31 cellular contexts compared by ENCODE assay signal in genomic region chr18:55570966-55571365, GRCh38.
"Had no signal": no experiment of that assay in that cellular context is flagged by ENCODE, and none has a peak within 500 bp of the region (broad histone marks: within the 10 kb centered on the region; RNA-seq: fewer than 3 reads in every experiment).

No MANE protein-coding gene starts in this region.

- H3K4me3 ChIP-seq: left lung, lower lobe of right lung, mucosa of descending colon, neural progenitor cell, right atrium auricular region, right lobe of liver, smooth muscle cell, tibial nerve, vagina had no signal

- H3K4me3 Mint-ChIP-seq: immature natural killer cell; mesothelial cell of epicardium; naive thymus-derived CD8-positive, alpha-beta T cell; nephron; neural progenitor cell; stimulated activated memory B cell treated with anti-CD40 and anti-IgM and Interleukin-4, amounts not matched to agents 10 μg/mL and 1 μg/mL and 100 μg/mL, for 72 hours; stimulated activated naive CD8-positive, alpha-beta T cell treated with anti-CD3 and anti-CD28 coated beads, Interleukin-15, amount 100 ng/mL, for 72 hours; type B pancreatic cell had no signal

- H3K4me1 Mint-ChIP-seq: immature natural killer cell; mesothelial cell of epicardium; stimulated activated naive CD8-positive, alpha-beta T cell treated with anti-CD3 and anti-CD28 coated beads, Interleukin-15, amount 100 ng/mL, for 72 hours had no signal

- H3K9ac ChIP-seq: neural progenitor cell, parathyroid adenoma had no signal

- H2AFZ ChIP-seq: neural progenitor cell, parathyroid adenoma had no signal

- H3K27ac Mint-ChIP-seq: immature natural killer cell; mesothelial cell of epicardium; naive thymus-derived CD8-positive, alpha-beta T cell; nephron; neural progenitor cell; progenitor cell of endocrine pancreas; stimulated activated memory B cell treated with anti-CD40 and anti-IgM and Interleukin-4, amounts not matched to agents 10 μg/mL and 1 μg/mL and 100 μg/mL, for 72 hours; stimulated activated naive CD8-positive, alpha-beta T cell treated with anti-CD3 and anti-CD28 coated beads, Interleukin-15, amount 100 ng/mL, for 72 hours; type B pancreatic cell had no signal

- H3K9me3 Mint-ChIP-seq: immature natural killer cell; stimulated activated naive CD8-positive, alpha-beta T cell treated with anti-CD3 and anti-CD28 coated beads, Interleukin-15, amount 100 ng/mL, for 72 hours had no signal

- ATAC-seq: left colon; left lung; lower lobe of right lung; mucosa of descending colon; naive thymus-derived CD8-positive, alpha-beta T cell; right lobe of liver; stimulated activated memory B cell treated with anti-CD40 and anti-IgM and Interleukin-4, amounts not matched to agents 10 μg/mL and 1 μg/mL and 100 μg/mL, for 72 hours; stimulated activated naive CD8-positive, alpha-beta T cell treated with anti-CD3 and anti-CD28 coated beads, Interleukin-15, amount 100 ng/mL, for 72 hours had no signal

- DNase-seq: hypothalamus; immature natural killer cell; kidney; left colon; left lung; lower lobe of right lung; mammary epithelial cell; mesendoderm; mucosa of descending colon; naive thymus-derived CD8-positive, alpha-beta T cell; occipital lobe; right lobe of liver; stimulated activated CD4-positive, alpha-beta T cell treated with anti-CD3 and anti-CD28 coated beads, Interleukin-1b, Interleukin-23, amount 100 ng/mL, for 48 hours; stimulated activated CD4-positive, alpha-beta T cell treated with anti-CD3 and anti-CD28 coated beads, Interleukin-2, amount 100 ng/mL, for 48 hours; stimulated activated CD4-positive, alpha-beta T cell treated with anti-CD3 and anti-CD28 coated beads, Interleukin-4, amount 100 ng/mL, for 4 hours; stimulated activated CD8-positive, alpha-beta memory T cell treated with anti-CD3 and anti-CD28 coated beads, Interleukin-4, amount 100 ng/mL, for 48 hours; stimulated activated naive CD4-positive, alpha-beta T cell treated with Interleukin-2 at 50 U/mL for 16 hours; stimulated activated naive CD8-positive, alpha-beta T cell treated with anti-CD3 and anti-CD28 coated beads, Interleukin-15, amount 100 ng/mL, for 72 hours; substantia nigra had no signal

- H3K27ac ChIP-seq: left lung, lower lobe of right lung, neural progenitor cell, neutrophil, parathyroid adenoma, right atrium auricular region, right lobe of liver, tibial nerve, vagina had no signal

- H3K27me3 Mint-ChIP-seq: progenitor cell of endocrine pancreas; stimulated activated memory B cell treated with anti-CD40 and anti-IgM and Interleukin-4, amounts not matched to agents 10 μg/mL and 1 μg/mL and 100 μg/mL, for 72 hours; stimulated activated naive CD8-positive, alpha-beta T cell treated with anti-CD3 and anti-CD28 coated beads, Interleukin-15, amount 100 ng/mL, for 72 hours; type B pancreatic cell had no signal

- H3K27me3 ChIP-seq: left lung, neural progenitor cell, neutrophil, right atrium auricular region, right lobe of liver, tibial nerve, vagina had no signal

- H3K4me1 ChIP-seq: parathyroid adenoma, right atrium auricular region, right lobe of liver, tibial nerve, vagina had no signal

- H3K4me2 ChIP-seq: neural progenitor cell, smooth muscle cell had no signal

- H3K36me3 Mint-ChIP-seq: naive thymus-derived CD8-positive, alpha-beta T cell had no signal
